In the genomic region with DNA sequence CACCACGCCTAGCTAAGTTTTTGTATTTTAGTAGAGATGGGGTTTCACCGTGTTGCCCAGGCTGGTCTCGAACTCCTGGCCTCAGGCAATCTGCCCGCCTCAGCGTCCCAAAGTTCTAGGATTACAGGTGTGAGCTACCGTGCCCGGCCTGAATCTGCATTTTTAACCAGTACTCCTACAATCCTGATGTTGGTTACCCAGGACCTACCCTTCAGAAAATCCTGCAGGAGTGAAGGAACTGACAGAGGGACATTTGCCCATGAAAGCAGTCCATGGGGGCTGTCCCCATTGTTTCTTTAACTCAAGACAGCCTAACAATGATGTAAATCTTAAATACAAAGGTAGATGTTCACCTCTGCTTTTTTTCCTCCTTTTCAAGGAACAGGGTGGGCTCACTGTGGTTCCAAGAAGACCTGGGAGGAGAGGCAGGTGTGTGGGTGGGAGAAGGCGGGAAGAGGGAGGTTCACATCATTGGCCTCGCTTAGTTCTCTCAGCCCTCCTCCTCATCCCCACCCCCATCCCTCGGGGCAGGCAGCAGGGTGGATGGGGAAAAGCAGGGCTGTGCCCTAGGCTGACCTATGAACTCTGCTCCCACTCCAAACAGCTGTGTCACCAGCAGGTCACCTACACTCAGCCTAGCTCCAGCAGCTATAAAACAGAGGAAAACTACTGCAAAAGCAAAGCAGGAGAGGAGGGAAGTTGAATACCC, we compare ENCODE assay signal across 14 cellular contexts.
"Had no signal": no experiment of that assay in that cellular context is flagged by ENCODE, and none has a peak within 500 bp of the region (broad histone marks: within the 10 kb centered on the region; RNA-seq: fewer than 3 reads in every experiment).

No MANE protein-coding gene starts in this region.

- H3K27me3 ChIP-seq: neural progenitor cell had no signal

- H3K27me3 Mint-ChIP-seq: activated CD4-positive, alpha-beta memory T cell treated with anti-CD3 and anti-CD28 coated beads, Interleukin-2, amount 10 ng/mL, durations not matched to agents 7 days and 5 days; activated naive CD8-positive, alpha-beta T cell treated with anti-CD3 and anti-CD28 coated beads, Interleukin-2, amount 10 ng/mL, durations not matched to agents 7 days and 5 days; type B pancreatic cell had no signal

- H3K9ac ChIP-seq: neural progenitor cell, parathyroid adenoma had no signal

- ATAC-seq: activated T-cell treated with anti-CD3 and anti-CD28 coated beads, Interleukin-2, amount 50 U/mL, for 72 hours; esophagus mucosa; right cardiac atrium had no signal

- H3K36me3 ChIP-seq: neural progenitor cell had no signal

- H3K9me3 Mint-ChIP-seq: activated CD4-positive, alpha-beta memory T cell treated with anti-CD3 and anti-CD28 coated beads, Interleukin-2, amount 10 ng/mL, durations not matched to agents 7 days and 5 days; activated naive CD8-positive, alpha-beta T cell treated with anti-CD3 and anti-CD28 coated beads, Interleukin-2, amount 10 ng/mL, durations not matched to agents 7 days and 5 days; activated T-cell treated with anti-CD3 and anti-CD28 coated beads, Interleukin-2, amount 50 U/mL, for 72 hours; neural progenitor cell; type B pancreatic cell had no signal

- DNase-seq: activated CD4-positive, alpha-beta memory T cell treated with anti-CD3 and anti-CD28 coated beads, Interleukin-2, amount 10 ng/mL, durations not matched to agents 7 days and 5 days; activated naive CD8-positive, alpha-beta T cell treated with anti-CD3 and anti-CD28 coated beads, Interleukin-2, amount 10 ng/mL, durations not matched to agents 7 days and 5 days; activated T-cell treated with anti-CD3 and anti-CD28 coated beads, Interleukin-2, amount 50 U/mL, for 72 hours; anterior cingulate cortex; left ventricle myocardium inferior; mesendoderm; right cardiac atrium; stimulated activated CD4-positive, alpha-beta T cell treated with anti-CD3 and anti-CD28 coated beads, Interleukin-2, amount 100 ng/mL, for 24 hours; stimulated activated naive CD4-positive, alpha-beta T cell treated with Interleukin-2 at 50 U/mL for 16 hours; T-helper 9 cell had no signal

- H3K36me3 Mint-ChIP-seq: type B pancreatic cell had no signal

- H3K4me3 Mint-ChIP-seq: activated CD4-positive, alpha-beta memory T cell treated with anti-CD3 and anti-CD28 coated beads, Interleukin-2, amount 10 ng/mL, durations not matched to agents 7 days and 5 days; activated naive CD8-positive, alpha-beta T cell treated with anti-CD3 and anti-CD28 coated beads, Interleukin-2, amount 10 ng/mL, durations not matched to agents 7 days and 5 days; activated T-cell treated with anti-CD3 and anti-CD28 coated beads, Interleukin-2, amount 50 U/mL, for 72 hours; neural progenitor cell; type B pancreatic cell had no signal

- H3K4me3 ChIP-seq: left ventricle myocardium inferior, neural progenitor cell had no signal

- H3K27ac ChIP-seq: left ventricle myocardium inferior, neural progenitor cell, parathyroid adenoma had no signal

- H3K9me3 ChIP-seq: left ventricle myocardium inferior had no signal

- H3K27ac Mint-ChIP-seq: activated CD4-positive, alpha-beta memory T cell treated with anti-CD3 and anti-CD28 coated beads, Interleukin-2, amount 10 ng/mL, durations not matched to agents 7 days and 5 days; activated naive CD8-positive, alpha-beta T cell treated with anti-CD3 and anti-CD28 coated beads, Interleukin-2, amount 10 ng/mL, durations not matched to agents 7 days and 5 days; activated T-cell treated with anti-CD3 and anti-CD28 coated beads, Interleukin-2, amount 50 U/mL, for 72 hours; neural progenitor cell; type B pancreatic cell had no signal
